8 cellular contexts compared by ENCODE assay signal in the genomic region with DNA sequence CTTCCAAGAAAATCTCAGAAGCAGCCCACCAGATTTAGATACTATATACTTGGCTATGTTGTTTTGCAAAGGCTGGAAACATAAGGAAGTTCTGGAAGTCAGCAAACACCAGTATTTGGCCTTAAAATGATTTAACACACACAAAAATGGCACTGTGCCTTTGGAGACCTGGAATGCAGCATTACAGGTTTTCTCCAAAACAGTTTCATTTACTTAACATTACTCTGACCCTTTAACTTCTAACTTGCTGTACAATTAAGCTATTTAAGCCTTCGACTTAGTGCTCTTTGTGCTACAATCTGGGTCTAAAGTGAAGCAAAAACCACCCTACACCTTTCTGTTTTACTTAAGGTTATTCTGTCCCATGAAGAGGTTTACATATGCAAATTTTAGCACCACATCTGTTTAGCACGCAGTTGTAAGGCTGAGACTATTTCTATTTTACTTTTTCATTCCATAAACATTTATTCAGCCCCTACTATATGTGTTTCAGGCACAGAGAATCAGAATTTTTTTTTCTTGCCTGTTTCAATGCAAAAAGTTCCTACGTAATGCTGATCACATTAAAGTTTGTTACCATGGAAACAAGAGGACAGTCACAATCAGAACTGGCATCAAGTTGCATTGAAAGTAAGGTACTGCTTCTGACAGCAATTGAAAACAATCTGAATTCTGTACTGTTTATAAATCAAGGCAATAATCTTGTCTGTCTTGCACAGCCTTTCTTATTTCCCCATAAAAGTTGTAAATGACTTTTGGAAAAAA.
DNase-seq lines count a peak whose midpoint lies in the region; ATAC-seq and TF ChIP-seq lines count a peak whose summit lies in the region.

No MANE protein-coding gene starts in this region.

- peaks cover 21% of the 10 kb centered on the region for H3K9me3 Mint-ChIP-seq in activated CD8-positive, alpha-beta T cell treated with anti-CD3 and anti-CD28 coated beads for 36 hours

- no peaks in the 10 kb centered on the region for H3K27me3 Mint-ChIP-seq in activated CD8-positive, alpha-beta T cell treated with anti-CD3 and anti-CD28 coated beads for 36 hours

- ATAC-seq in HG02588 (IDR thresholded peaks at IDR 0.05; ENCODE audit: unreplicated experiment) (peak; percentile 65), left lung (peak; percentile 78), HG02571 (IDR thresholded peaks at IDR 0.05; ENCODE audit: unreplicated experiment) (no peak)
- peak; percentile 65 for ATAC-seq in activated CD8-positive, alpha-beta T cell treated with anti-CD3 and anti-CD28 coated beads for 36 hours

- peaks cover 0 to 19% of the 10 kb centered on the region in 2 donors for H3K4me1 ChIP-seq in left lung

- intact Hi-C loops in activated CD8-positive, alpha-beta T cell treated with anti-CD3 and anti-CD28 coated beads for 36 hours (cut with micrococcal nuclease), result no loop called here
- intact Hi-C loops in left lung (cut with DNase I), result no loop called here

- H3K27me3 ChIP-seq in GM06990 (replicated peaks; ENCODE audit: control insufficient read depth, insufficient read depth, low read length) (no peaks in the 10 kb centered on the region), left lung (no peaks in the 10 kb centered on the region)

- DNase-seq in GM06990 (ENCODE audit: extremely low read depth, insufficient read length), result peak; percentile 34
- DNase-seq in activated CD8-positive, alpha-beta T cell treated with anti-CD3 and anti-CD28 coated beads for 36 hours, result no peak
- no peak for DNase-seq in left lung
- DNase-seq in D341Med (ENCODE audit: low spot score), result no peak
- no peak for DNase-seq in activated effector memory CD4-positive, alpha-beta T cell treated with Interleukin-2 at 50 U/mL for 16 hours
- no peak for DNase-seq in DMS153 treated with DMSO at 0.1 percent for 48 hours (lab: John Stamatoyannopoulos, UW; ENCODE audit: unreplicated experiment)

- no peak for TF ChIP-seq CTCF in GM06990 (IDR thresholded peaks at IDR 0.05; ENCODE audit: insufficient read depth, low read length, poor library complexity, severe bottlenecking)
- TF ChIP-seq CTCF in activated CD8-positive, alpha-beta T cell treated with anti-CD3 and anti-CD28 coated beads for 36 hours (IDR thresholded peaks at IDR 0.05), result no peak
- no peak for TF ChIP-seq CTCF in left lung (IDR thresholded peaks at IDR 0.05)

- peaks cover 63% of the 10 kb centered on the region for H3K4me1 Mint-ChIP-seq in activated CD8-positive, alpha-beta T cell treated with anti-CD3 and anti-CD28 coated beads for 36 hours (ENCODE audit: low read depth)

- CTCF ChIA-PET in activated CD8-positive, alpha-beta T cell treated with anti-CD3 and anti-CD28 coated beads for 36 hours (lab: Charles Lee), result interaction anchor here (0.7 kb wide), 1 partner anchor 437 kb away, joined by 3 read pairs; no protein-coding TSS in a partner anchor

- H3K36me3 ChIP-seq in GM06990 (ENCODE audit: control insufficient read depth, insufficient read depth, low read length) (no peaks in the 10 kb centered on the region; the same call in 1 of the 2 replicates), left lung (peaks cover 0 to 6% of the 10 kb centered on the region in 2 donors)

- peaks cover 45% of the 10 kb centered on the region for H3K36me3 Mint-ChIP-seq in activated CD8-positive, alpha-beta T cell treated with anti-CD3 and anti-CD28 coated beads for 36 hours (ENCODE audit: low read depth)

- H3K27ac ChIP-seq in left lung, result peak overlapping the region; percentile 60 to 67

- no peak overlapping the region for H3K4me3 Mint-ChIP-seq in activated CD8-positive, alpha-beta T cell treated with anti-CD3 and anti-CD28 coated beads for 36 hours

- POLR2A ChIA-PET in activated CD8-positive, alpha-beta T cell treated with anti-CD3 and anti-CD28 coated beads for 36 hours (lab: Charles Lee), result no interaction called here

- no peaks in the 10 kb centered on the region for H3K9me3 ChIP-seq in left lung

- H3K27ac Mint-ChIP-seq in activated CD8-positive, alpha-beta T cell treated with anti-CD3 and anti-CD28 coated beads for 36 hours, result peak overlapping the region; percentile 71

- H3K4me3 ChIP-seq in GM06990 (replicated peaks; ENCODE audit: low read depth, low read length) (no peak overlapping the region), left lung (no peak overlapping the region)
